ENCODE assay signal across 8 cellular contexts in the genomic region with DNA sequence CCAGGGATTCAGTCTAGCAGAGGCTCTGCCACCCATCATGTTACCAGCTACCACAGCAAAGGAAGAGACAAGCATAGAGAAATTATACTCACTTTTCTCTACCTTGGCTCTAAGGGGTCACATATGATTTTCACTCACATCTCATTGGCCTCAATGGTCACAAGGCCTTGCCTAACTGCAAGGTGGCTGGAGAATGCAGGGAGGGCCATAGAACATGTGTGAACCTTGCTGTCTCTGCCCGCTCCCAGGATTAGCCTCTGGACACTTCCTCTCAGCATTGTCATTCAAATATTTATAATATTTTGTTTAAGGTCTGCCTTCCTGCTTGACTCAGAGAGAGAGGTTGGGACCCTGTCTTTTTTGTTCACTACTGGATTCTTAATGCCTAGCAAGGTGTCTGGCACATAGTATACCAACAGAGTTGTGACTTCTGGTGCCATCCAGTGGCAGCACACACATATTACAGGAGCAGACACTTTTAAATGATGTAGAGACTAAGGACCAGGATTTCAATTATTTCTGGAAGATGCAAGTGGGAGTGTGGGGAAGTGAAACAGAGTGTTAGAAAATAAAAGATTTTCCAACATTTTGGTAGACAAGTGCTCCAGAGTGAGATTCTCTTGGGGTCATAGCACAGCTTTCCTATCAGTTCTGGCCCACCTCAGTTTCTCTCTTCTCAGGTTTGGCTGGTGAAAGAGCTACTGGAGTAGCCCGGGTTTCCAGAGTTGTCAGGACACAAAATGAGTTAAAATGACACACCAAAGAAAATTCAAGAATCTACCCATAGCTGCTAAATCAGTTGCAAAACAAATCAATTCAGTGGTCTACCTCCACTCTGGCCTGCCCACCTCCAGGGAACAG.
DNase-seq lines count a peak whose midpoint lies in the region; ATAC-seq, FAIRE-seq and TF ChIP-seq lines count a peak whose summit lies in the region.

No MANE protein-coding gene starts in this region.

- peak overlapping the region; percentile 92 for H3K27ac Mint-ChIP-seq in activated CD4-positive, alpha-beta memory T cell treated with anti-CD3 and anti-CD28 coated beads for 36 hours
- H3K27ac Mint-ChIP-seq in endodermal cell = no peak overlapping the region
- H3K27ac Mint-ChIP-seq in naive thymus-derived CD4-positive, alpha-beta T cell = peak overlapping the region; percentile 83 to 99 (median 95)

- no peaks in the 10 kb centered on the region for H3K9me3 ChIP-seq in A549
- H3K9me3 ChIP-seq in endodermal cell (ENCODE audit: control insufficient read depth, low read length) = no peaks in the 10 kb centered on the region
- no peaks in the 10 kb centered on the region for H3K9me3 ChIP-seq in naive thymus-derived CD4-positive, alpha-beta T cell (ENCODE audit: control insufficient read depth in 2 of 3, low read length in 3 of 3)

- no peak for FAIRE-seq in A549 (lab: Jason Lieb, UNC)

- H3K4me1 ChIP-seq in A549 = no peaks in the 10 kb centered on the region
- H3K4me1 ChIP-seq in endodermal cell (ENCODE audit: control insufficient read depth, insufficient read depth, low read length) = peaks cover 10% of the 10 kb centered on the region
- H3K4me1 ChIP-seq in naive thymus-derived CD4-positive, alpha-beta T cell (ENCODE audit: control insufficient read depth in 2 of 2, insufficient read depth in 2 of 2, low read length in 2 of 2) = peaks cover 62 to 63% of the 10 kb centered on the region in 2 donors

- H3K4me1 Mint-ChIP-seq in activated CD4-positive, alpha-beta memory T cell treated with anti-CD3 and anti-CD28 coated beads for 36 hours (ENCODE audit: low read depth) = peaks cover 71% of the 10 kb centered on the region
- peaks cover 22% of the 10 kb centered on the region for H3K4me1 Mint-ChIP-seq in endodermal cell
- peaks cover 53 to 90% (median 84%) of the 10 kb centered on the region in 7 donors for H3K4me1 Mint-ChIP-seq in naive thymus-derived CD4-positive, alpha-beta T cell

- peak; percentile 35 to 38 for DNase-seq in A549 (ENCODE audit: low read depth in 1 of 2, low spot score in 1 of 2)
- peak; percentile 54 for DNase-seq in GM13976 (ENCODE audit: low spot score)
- DNase-seq in NCI-H345 treated with DMSO at 0.1 percent for 48 hours (lab: John Stamatoyannopoulos, UW; ENCODE audit: unreplicated experiment) = peak; percentile 9
- DNase-seq in activated CD4-positive, alpha-beta memory T cell treated with anti-CD3 and anti-CD28 coated beads for 36 hours = peak; percentile 84
- peak; percentile 80 for DNase-seq in endodermal cell
- peak; percentile 43 to 79 (median 71) for DNase-seq in naive thymus-derived CD4-positive, alpha-beta T cell
- peak in 33 of 49 donors; percentile 5 to 61 (median 21) for DNase-seq in substantia nigra (lab: John Stamatoyannopoulos, UW)

- peak overlapping the region; percentile 5 for H3K4me3 Mint-ChIP-seq in activated CD4-positive, alpha-beta memory T cell treated with anti-CD3 and anti-CD28 coated beads for 36 hours
- no peak overlapping the region for H3K4me3 Mint-ChIP-seq in endodermal cell
- peak overlapping the region; percentile 1 to 76 (median 55) for H3K4me3 Mint-ChIP-seq in naive thymus-derived CD4-positive, alpha-beta T cell

- 56% methylated on average over 2 of the region's 2 CpGs for WGBS in A549 (ENCODE audit: missing lambda C conversion rate)
- WGBS in endodermal cell (ENCODE audit: insufficient coverage in 1 of 2, insufficient read length in 1 of 2), 2 experiments = 88 to 96% methylated on average over 1 to 2 of the region's 2 CpGs

- H3K27ac ChIP-seq in A549 = no peak overlapping the region
- H3K27ac ChIP-seq in endodermal cell (ENCODE audit: low read depth, low read length) = no peak overlapping the region
- peak overlapping the region; percentile 74 for H3K27ac ChIP-seq in naive thymus-derived CD4-positive, alpha-beta T cell (ENCODE audit: low read depth, low read length)
- no peak overlapping the region for H3K27ac ChIP-seq in substantia nigra (ENCODE audit: low read depth, low read length, poor library complexity, severe bottlenecking)

- H3K36me3 ChIP-seq in endodermal cell (ENCODE audit: control insufficient read depth, insufficient read depth, low read length) = no peaks in the 10 kb centered on the region
- H3K36me3 ChIP-seq in naive thymus-derived CD4-positive, alpha-beta T cell (ENCODE audit: control insufficient read depth in 2 of 3, insufficient read depth in 3 of 3, low read length in 3 of 3) = no peaks in the 10 kb centered on the region

- peaks cover 43% of the 10 kb centered on the region for H3K27me3 ChIP-seq in endodermal cell (ENCODE audit: control insufficient read depth, insufficient read depth, low read length, poor library complexity, severe bottlenecking)
- no peaks in the 10 kb centered on the region for H3K27me3 ChIP-seq in naive thymus-derived CD4-positive, alpha-beta T cell (ENCODE audit: control insufficient read depth in 2 of 2, insufficient read depth in 2 of 2, low read length in 2 of 2)

- CTCF ChIA-PET in A549 (lab: Yijun Ruan, JAX) = interaction anchor here (0.6 to 3.2 kb wide), 38 partner anchors 8 to 1074 kb away, joined by 3 to 36 read pairs (median 4); a partner anchor contains a TSS
- CTCF ChIA-PET in activated CD4-positive, alpha-beta memory T cell treated with anti-CD3 and anti-CD28 coated beads for 36 hours (lab: Charles Lee) = interaction anchor here (0.7 to 19.7 kb wide), 60 partner anchors 7 to 244 kb away, joined by 3 to 551 read pairs (median 5); a partner anchor contains a TSS
- CTCF ChIA-PET in naive thymus-derived CD4-positive, alpha-beta T cell (lab: Charles Lee) = interaction anchor here (0.6 to 11.2 kb wide), 39 partner anchors 11 to 242 kb away, joined by 3 to 295 read pairs (median 4); a partner anchor contains a TSS

- H3K4me3 ChIP-seq in A549 = no peak overlapping the region
- no peak overlapping the region for H3K4me3 ChIP-seq in endodermal cell (ENCODE audit: low read length)
- peak overlapping the region; percentile 22 for H3K4me3 ChIP-seq in naive thymus-derived CD4-positive, alpha-beta T cell (ENCODE audit: low read length)

- TF ChIP-seq CTCF in A549 (IDR thresholded peaks at IDR 0.05) (peak; percentile 60), GM13976 (IDR thresholded peaks at IDR 0.05; ENCODE audit: borderline replicate concordance, control extremely low read depth, extremely low read depth, insufficient read depth, missing control alignments) (peak; percentile 87), endodermal cell (conservative IDR thresholded peaks at IDR 0.05) (peak; percentile 94)

- no peaks in the 10 kb centered on the region for H3K9me3 Mint-ChIP-seq in activated CD4-positive, alpha-beta memory T cell treated with anti-CD3 and anti-CD28 coated beads for 36 hours
- no peaks in the 10 kb centered on the region for H3K9me3 Mint-ChIP-seq in endodermal cell
- peaks cover 0 to 5% (median 0%) of the 10 kb centered on the region in 11 donors for H3K9me3 Mint-ChIP-seq in naive thymus-derived CD4-positive, alpha-beta T cell

- no peaks in the 10 kb centered on the region for H3K36me3 Mint-ChIP-seq in activated CD4-positive, alpha-beta memory T cell treated with anti-CD3 and anti-CD28 coated beads for 36 hours
- no peaks in the 10 kb centered on the region for H3K36me3 Mint-ChIP-seq in endodermal cell (ENCODE audit: low read depth)
- H3K36me3 Mint-ChIP-seq in naive thymus-derived CD4-positive, alpha-beta T cell = peaks cover 0 to 21% (median 0%) of the 10 kb centered on the region in 5 donors

- no peak overlapping the region for H3K4me2 ChIP-seq in A549

- no peak for TF ChIP-seq POLR2A in A549 (IDR thresholded peaks at IDR 0.05; ENCODE audit: low read length)

- in situ Hi-C loops in GM13976 (cut with MboI; ENCODE audit: low sequenced_read_pairs, unreplicated experiment) = loop anchor here (25.0 kb wide), 1 partner anchor 671 kb away; no protein-coding TSS in a partner anchor

- no peak overlapping the region for H3K9ac ChIP-seq in endodermal cell (ENCODE audit: extremely low read depth, low read length, poor library complexity, severe bottlenecking)

- TF ChIP-seq RAD21 in A549 (conservative IDR thresholded peaks at IDR 0.05 in 1 of 2, IDR thresholded peaks at IDR 0.05 in 1 of 2) = peak; percentile 70 to 74

- ATAC-seq in A549 (peak; percentile 86 to 90), HG02870 (IDR thresholded peaks at IDR 0.05; ENCODE audit: unreplicated experiment) (peak; percentile 82)
- peak; percentile 76 for ATAC-seq in naive thymus-derived CD4-positive, alpha-beta T cell

- POLR2A ChIA-PET in A549 (lab: Yijun Ruan, JAX) = no interaction called here
- POLR2A ChIA-PET in activated CD4-positive, alpha-beta memory T cell treated with anti-CD3 and anti-CD28 coated beads for 36 hours (lab: Charles Lee) = interaction anchor here (0.6 to 10.9 kb wide), 11 partner anchors 11 to 1656 kb away, joined by 3 to 307 read pairs (median 4); a partner anchor contains a TSS
- POLR2A ChIA-PET in naive thymus-derived CD4-positive, alpha-beta T cell (lab: Charles Lee) = interaction anchor here (0.6 to 10.9 kb wide), 15 partner anchors 9 to 229 kb away, joined by 3 to 260 read pairs (median 4); a partner anchor contains a TSS

- no peaks in the 10 kb centered on the region for H3K27me3 Mint-ChIP-seq in activated CD4-positive, alpha-beta memory T cell treated with anti-CD3 and anti-CD28 coated beads for 36 hours
- H3K27me3 Mint-ChIP-seq in endodermal cell (ENCODE audit: insufficient read depth) = peaks cover 62% of the 10 kb centered on the region
- H3K27me3 Mint-ChIP-seq in naive thymus-derived CD4-positive, alpha-beta T cell = no peaks in the 10 kb centered on the region

- TF ChIP-seq EP300 in A549 (IDR thresholded peaks at IDR 0.05) = no peak

- intact Hi-C loops in activated CD4-positive, alpha-beta memory T cell treated with anti-CD3 and anti-CD28 coated beads for 36 hours (cut with micrococcal nuclease) = loop anchor here (1.0 kb wide), 5 partner anchors 13 to 209 kb away; no protein-coding TSS in a partner anchor
- intact Hi-C loops in naive thymus-derived CD4-positive, alpha-beta T cell (cut with micrococcal nuclease) = loop anchor here (1.0 to 10.0 kb wide), 8 partner anchors 12 to 209 kb away; a partner anchor contains a TSS

TF ChIP-seq in A549, 52 proteins besides CTCF, POLR2A, EP300 and RAD21:
- TF ChIP-seq ESRRA (IDR thresholded peaks at IDR 0.05; ENCODE audit: borderline replicate concordance, low read length) (no peak), SMC3 (IDR thresholded peaks at IDR 0.05) (peak; percentile 68)

Comparison
In these comparisons a context has a peak if more than half of its experiments do, and no peak if none do; other contexts are left out.
1. DNase-seq: peak in every context shown above with its lines; median percentile 84 in activated CD4-positive, alpha-beta memory T cell treated with anti-CD3 and anti-CD28 coated beads for 36 hours; 80 in endodermal cell; 71 in naive thymus-derived CD4-positive, alpha-beta T cell; 54 in GM13976; 36 in A549; 21 in substantia nigra; 9 in NCI-H345 treated with DMSO at 0.1 percent for 48 hours.